ENCODE assay signal across 21 cellular contexts in the genomic region with DNA sequence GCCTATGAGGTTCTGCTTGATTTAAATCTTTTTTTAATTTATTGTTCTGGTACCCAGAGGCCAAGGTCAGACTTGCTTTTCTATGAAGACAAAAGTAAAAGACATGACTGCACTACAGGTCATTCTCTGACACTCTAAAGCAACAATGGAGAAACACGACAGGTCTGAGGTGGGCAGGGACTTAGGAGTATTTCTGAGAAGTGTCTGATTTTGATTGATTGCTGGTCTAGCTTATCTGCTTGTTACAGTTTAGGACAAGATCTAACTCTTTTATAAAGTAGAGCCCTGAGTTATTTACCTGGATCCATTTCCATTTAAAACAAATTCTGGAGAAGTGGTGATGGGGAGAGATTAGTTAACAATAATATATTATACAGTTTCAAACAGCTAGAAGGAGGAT.
"Had no signal": no experiment of that assay in that cellular context is flagged by ENCODE, and none has a peak within 500 bp of the region (broad histone marks: within the 10 kb centered on the region; RNA-seq: fewer than 3 reads in every experiment).

No MANE protein-coding gene starts in this region.

- H3K27ac ChIP-seq: KMS-11, SJCRH30 had no signal

- ATAC-seq: HepG2, Panc1, PC-3, Right ventricle myocardium inferior, SK-N-SH treated with all-trans-retinoic acid at 6 μM for 48 hours had no signal

- H3K9ac ChIP-seq: KMS-11 had no signal

- H3K9me3 ChIP-seq: SJCRH30 had no signal

- DNase-seq: IMR-90, Kasumi-1, MM.1S, NCI-H1092 treated with DMSO at 0.1 percent for 48 hours, NCI-H1436, NCI-H187, NCI-H2029, NCI-H2081 treated with DMSO at 0.1 percent for 48 hours, NCI-H2171, NCI-H524, NCI-H526 treated with DMSO at 0.1 percent for 48 hours, NCI-H748 treated with DMSO at 0.1 percent for 48 hours, PC-3, SHP77 treated with DMSO at 0.1 percent for 48 hours, SJCRH30, T-helper 1 cell had no signal

- H3K36me3 ChIP-seq: SJCRH30 had no signal

- H3K4me3 ChIP-seq: SJCRH30 had no signal

- H3K4me1 ChIP-seq: SJCRH30 had no signal

- H3K4me2 ChIP-seq: KMS-11 had no signal

- H3K27me3 ChIP-seq: SJCRH30 had no signal

- FAIRE-seq: HepG2 had no signal
